16 cellular contexts compared by ENCODE assay signal in the genomic region with DNA sequence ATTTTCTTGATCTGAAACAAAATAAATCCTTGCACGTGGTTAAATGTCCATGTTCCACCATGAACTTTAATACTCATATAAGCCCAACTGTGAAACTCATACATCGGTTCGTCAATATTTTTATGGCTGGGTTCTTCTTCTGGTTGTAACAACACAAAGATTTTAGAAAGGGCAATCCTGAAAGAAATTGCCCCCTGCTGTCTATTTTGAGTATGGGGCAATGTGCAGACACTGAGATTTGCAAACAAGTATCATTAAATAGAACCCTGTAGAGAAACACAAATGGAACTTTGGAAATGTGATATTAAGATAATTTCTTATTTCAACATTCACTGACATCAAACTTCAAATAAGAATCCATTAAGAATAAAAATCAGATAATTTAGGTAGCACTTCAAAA.
DNase-seq lines count a peak whose midpoint lies in the region; ATAC-seq and TF ChIP-seq lines count a peak whose summit lies in the region.
"Had no signal": no experiment of that assay in that cellular context is flagged by ENCODE, and none has a peak within 500 bp of the region (broad histone marks: within the 10 kb centered on the region; RNA-seq: fewer than 3 reads in every experiment).

No MANE protein-coding gene starts in this region.

- CTCF ChIA-PET in SK-N-SH (lab: Yijun Ruan, JAX) = interaction anchor here (1.0 to 4.7 kb wide), 12 partner anchors 9 to 980 kb away, joined by 3 to 117 read pairs (median 5); no protein-coding TSS in a partner anchor
- CTCF ChIA-PET in activated naive CD4-positive, alpha-beta T cell treated with anti-CD3 and anti-CD28 coated beads for 36 hours (lab: Charles Lee) = interaction anchor here (0.6 to 1.2 kb wide), 4 partner anchors 10 to 302 kb away, joined by 3 to 4 read pairs (median 3); no protein-coding TSS in a partner anchor

- intact Hi-C loops in activated naive CD4-positive, alpha-beta T cell treated with anti-CD3 and anti-CD28 coated beads for 36 hours (cut with micrococcal nuclease) = no loop called here

- no peaks in the 10 kb centered on the region for H3K36me3 Mint-ChIP-seq in activated naive CD4-positive, alpha-beta T cell treated with anti-CD3 and anti-CD28 coated beads for 36 hours (ENCODE audit: low read depth)

- peaks cover 4% of the 10 kb centered on the region for H3K4me1 Mint-ChIP-seq in activated naive CD4-positive, alpha-beta T cell treated with anti-CD3 and anti-CD28 coated beads for 36 hours (ENCODE audit: low read depth)

- H3K36me3 ChIP-seq in SK-N-SH (replicated peaks in 1 of 2; ENCODE audit: control insufficient read depth in 1 of 2, insufficient read depth in 2 of 2, low read length in 1 of 2) (no peaks in the 10 kb centered on the region), smooth muscle cell (ENCODE audit: low read depth) (no peaks in the 10 kb centered on the region)
- H3K36me3 ChIP-seq: esophagus squamous epithelium, heart right ventricle had no signal

- no peak for TF ChIP-seq EP300 in SK-N-SH (IDR thresholded peaks at IDR 0.05; ENCODE audit: borderline replicate concordance in 1 of 2, low read depth in 1 of 2, low read length in 1 of 2)

- H4K20me1 ChIP-seq in SK-N-SH (ENCODE audit: insufficient read depth) (no peaks in the 10 kb centered on the region), smooth muscle cell (ENCODE audit: low read depth) (no peaks in the 10 kb centered on the region)

- no peak overlapping the region for H3K27ac Mint-ChIP-seq in activated naive CD4-positive, alpha-beta T cell treated with anti-CD3 and anti-CD28 coated beads for 36 hours
- H3K27ac Mint-ChIP-seq: activated T-helper 2 cell treated with anti-CD3 and anti-CD28 coated beads, Interferon-gamma antibody, Interleukin-2, Interleukin-4, amounts not matched to agents 10 μg/mL and 5 μg/mL and 100 μg/mL, durations not matched to agents 14 hours and 24 hours and 36 hours; memory B cell; stimulated activated naive CD8-positive, alpha-beta T cell treated with anti-CD3 and anti-CD28 coated beads, Interleukin-15, Interleukin-2, amounts not matched to agents 100 ng/mL and 50 ng/mL, for 24 hours had no signal

- H3F3A ChIP-seq in SK-N-SH (replicated peaks; ENCODE audit: insufficient read depth) = no peaks in the 10 kb centered on the region
- H3F3A ChIP-seq in smooth muscle cell (ENCODE audit: low read depth) = no peaks in the 10 kb centered on the region

- H3K4me2 ChIP-seq in SK-N-SH (no peak overlapping the region), smooth muscle cell (no peak overlapping the region)

- H3K4me3 ChIP-seq in SK-N-SH (ENCODE audit: low read depth in 2 of 2, low read length in 1 of 2) = no peak overlapping the region
- no peak overlapping the region for H3K4me3 ChIP-seq in NB4 (ENCODE audit: low read depth, low read length)
- no peak overlapping the region for H3K4me3 ChIP-seq in smooth muscle cell
- H3K4me3 ChIP-seq: esophagus squamous epithelium, heart right ventricle had no signal

- 66% methylated on average over 3 of the region's 3 CpGs for WGBS in SK-N-SH (ENCODE audit: low lambda C conversion rate)
- WGBS in smooth muscle cell (ENCODE audit: low lambda C conversion rate) = 75% methylated on average over 3 of the region's 3 CpGs

- peaks cover 7% of the 10 kb centered on the region for H3K9me3 Mint-ChIP-seq in activated naive CD4-positive, alpha-beta T cell treated with anti-CD3 and anti-CD28 coated beads for 36 hours
- H3K9me3 Mint-ChIP-seq: activated T-helper 2 cell treated with anti-CD3 and anti-CD28 coated beads, Interferon-gamma antibody, Interleukin-2, Interleukin-4, amounts not matched to agents 10 μg/mL and 5 μg/mL and 100 μg/mL, durations not matched to agents 14 hours and 24 hours and 36 hours; stimulated activated naive CD8-positive, alpha-beta T cell treated with anti-CD3 and anti-CD28 coated beads, Interleukin-15, Interleukin-2, amounts not matched to agents 100 ng/mL and 50 ng/mL, for 24 hours had no signal

- peaks cover 28% of the 10 kb centered on the region for H3K27me3 Mint-ChIP-seq in activated naive CD4-positive, alpha-beta T cell treated with anti-CD3 and anti-CD28 coated beads for 36 hours (ENCODE audit: low read depth)

- H3K4me1 ChIP-seq in SK-N-SH (ENCODE audit: control insufficient read depth in 1 of 2, insufficient read depth in 2 of 2, low read depth in 1 of 2, low read length in 1 of 2) (no peaks in the 10 kb centered on the region), smooth muscle cell (ENCODE audit: low read depth) (no peaks in the 10 kb centered on the region)

- H3K27me3 ChIP-seq in SK-N-SH (ENCODE audit: insufficient read depth) (no peaks in the 10 kb centered on the region), smooth muscle cell (ENCODE audit: low read depth) (no peaks in the 10 kb centered on the region)

- ATAC-seq in SK-N-SH treated with all-trans-retinoic acid at 6 μM for 48 hours (no peak), HG02571 (IDR thresholded peaks at IDR 0.05; ENCODE audit: unreplicated experiment) (no peak), GM21717 (IDR thresholded peaks at IDR 0.05; ENCODE audit: unreplicated experiment) (no peak)
- ATAC-seq: activated CD4-positive, CD25-positive, alpha-beta regulatory T cell treated with anti-CD3 and anti-CD28 coated beads, Interleukin-2, amount 50 U/mL, for 24 hours had no signal

- peak; percentile 22; the same call in 1 of the 2 replicates for TF ChIP-seq CTCF in SK-N-SH (IDR thresholded peaks at IDR 0.05)
- peak; percentile 17 for TF ChIP-seq CTCF in NB4 (IDR thresholded peaks at IDR 0.05; ENCODE audit: low read depth, low read length)
- TF ChIP-seq CTCF in smooth muscle cell (IDR thresholded peaks at IDR 0.05; ENCODE audit: borderline replicate concordance, insufficient read depth, poor library complexity, severe bottlenecking) = peak; percentile 16

- DNase-seq in SK-N-SH (no peak), NB4 (ENCODE audit: low read depth) (no peak), dermis blood vessel endothelial cell (peak; percentile 21), smooth muscle cell (lab: John Stamatoyannopoulos, UW; ENCODE audit: unreplicated experiment) (no peak)
- DNase-seq in activated naive CD4-positive, alpha-beta T cell treated with anti-CD3 and anti-CD28 coated beads for 36 hours = no peak
- DNase-seq: esophagus squamous epithelium, NCI-H1092 treated with DMSO at 0.1 percent for 48 hours, retina had no signal

- H3K9me2 ChIP-seq in SK-N-SH = no peaks in the 10 kb centered on the region

- H3K27ac ChIP-seq in SK-N-SH (ENCODE audit: low read depth in 2 of 2, low read length in 1 of 2) = no peak overlapping the region
- H3K27ac ChIP-seq in smooth muscle cell (ENCODE audit: low read depth) = no peak overlapping the region
- H3K27ac ChIP-seq: esophagus squamous epithelium, heart right ventricle had no signal

- H3K9me3 ChIP-seq in SK-N-SH (no peaks in the 10 kb centered on the region), smooth muscle cell (replicated peaks; ENCODE audit: low read depth) (no peaks in the 10 kb centered on the region)

- H3K9ac ChIP-seq in SK-N-SH = no peak overlapping the region
- no peak overlapping the region for H3K9ac ChIP-seq in smooth muscle cell (ENCODE audit: low read depth)

- H3K79me2 ChIP-seq in SK-N-SH (ENCODE audit: insufficient read depth) (no peaks in the 10 kb centered on the region), smooth muscle cell (ENCODE audit: low read depth) (no peaks in the 10 kb centered on the region)

- POLR2A ChIA-PET in SK-N-SH (lab: Yijun Ruan, JAX) = no interaction called here

- no peak overlapping the region for H3K4me3 Mint-ChIP-seq in activated naive CD4-positive, alpha-beta T cell treated with anti-CD3 and anti-CD28 coated beads for 36 hours
- H3K4me3 Mint-ChIP-seq: memory B cell; stimulated activated naive CD8-positive, alpha-beta T cell treated with anti-CD3 and anti-CD28 coated beads, Interleukin-15, Interleukin-2, amounts not matched to agents 100 ng/mL and 50 ng/mL, for 24 hours had no signal

- H2AFZ ChIP-seq in SK-N-SH (ENCODE audit: low read depth) = no peak overlapping the region
- no peak overlapping the region for H2AFZ ChIP-seq in smooth muscle cell (ENCODE audit: low read depth)

- TF ChIP-seq POLR2A in NB4 (IDR thresholded peaks at IDR 0.05; ENCODE audit: extremely low read depth, insufficient read length) = no peak

- TF ChIP-seq RAD21 in SK-N-SH (IDR thresholded peaks at IDR 0.05; ENCODE audit: low read length) = no peak

TF ChIP-seq in SK-N-SH, 30 proteins besides CTCF, POLR2A, EP300 and RAD21 (continues in another document):
- TF ChIP-seq GABPA (IDR thresholded peaks at IDR 0.05; ENCODE audit: low read depth) = no peak
- TF ChIP-seq, protein P1, sequence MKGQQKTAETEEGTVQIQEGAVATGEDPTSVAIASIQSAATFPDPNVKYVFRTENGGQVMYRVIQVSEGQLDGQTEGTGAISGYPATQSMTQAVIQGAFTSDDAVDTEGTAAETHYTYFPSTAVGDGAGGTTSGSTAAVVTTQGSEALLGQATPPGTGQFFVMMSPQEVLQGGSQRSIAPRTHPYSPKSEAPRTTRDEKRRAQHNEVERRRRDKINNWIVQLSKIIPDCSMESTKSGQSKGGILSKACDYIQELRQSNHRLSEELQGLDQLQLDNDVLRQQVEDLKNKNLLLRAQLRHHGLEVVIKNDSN (IDR thresholded peaks at IDR 0.05; ENCODE audit: borderline replicate concordance, low read depth) = no peak
- TF ChIP-seq YY1 (IDR thresholded peaks at IDR 0.05; ENCODE audit: low read depth) = no peak
- TF ChIP-seq JUND (IDR thresholded peaks at IDR 0.05) = no peak
- no peak for TF ChIP-seq POLR2AphosphoS5 (IDR thresholded peaks at IDR 0.05; ENCODE audit: low read depth, low read length)
- no peak for TF ChIP-seq NRF1 (IDR thresholded peaks at IDR 0.05; ENCODE audit: low read depth, low read length)

TF ChIP-seq in SK-N-SH treated with all-trans-retinoic acid at 6 μM for 48 hours, 23 proteins besides CTCF, POLR2A, EP300 and RAD21 (continues in another document):
- TF ChIP-seq ZFP3 (CRISPR knock-in tag; IDR thresholded peaks at IDR 0.05) (no peak), OSR1 (CRISPR knock-in tag; IDR thresholded peaks at IDR 0.05) (no peak)
